In the genomic region with DNA sequence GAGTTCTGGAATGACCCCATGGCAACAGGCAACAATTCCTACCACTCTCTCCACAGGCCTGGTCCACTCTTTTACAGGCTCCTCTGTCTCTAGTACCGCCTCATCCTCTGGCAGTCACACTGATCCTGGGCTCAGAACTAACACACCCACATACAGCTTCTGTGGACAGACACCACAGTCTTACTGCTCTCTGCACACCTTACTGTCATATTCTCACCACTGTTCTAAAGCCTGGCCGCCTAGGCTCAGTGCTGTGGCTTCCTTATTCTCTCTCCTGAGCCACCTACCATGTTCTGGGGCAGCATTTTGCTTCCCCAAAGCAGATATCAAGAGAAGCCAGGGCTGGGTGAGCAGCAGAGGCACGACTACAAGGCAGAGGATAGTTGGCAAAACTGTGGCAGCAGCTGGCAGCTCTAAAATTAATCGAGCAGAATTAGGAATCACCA, we compare ENCODE assay signal across 16 cellular contexts. TPM values are rescaled to one million over a fixed set of nuclear protein-coding genes. Genes with fewer than 3 reads are reported as not detected.
A peak's percentile ranks its signal among the peaks of the same experiment; 100 is the strongest.
DNase-seq lines count a peak whose midpoint lies in the region; ATAC-seq and TF ChIP-seq lines count a peak whose summit lies in the region.
"Had no signal": no experiment of that assay in that cellular context is flagged by ENCODE, and none has a peak within 500 bp of the region (broad histone marks: within the 10 kb centered on the region; RNA-seq: fewer than 3 reads in every experiment).

No MANE protein-coding gene starts in this region.

- peak; percentile 43 for ATAC-seq in GM18505 (IDR thresholded peaks at IDR 0.05; ENCODE audit: unreplicated experiment)
- ATAC-seq in HG02610 (IDR thresholded peaks at IDR 0.05; ENCODE audit: unreplicated experiment), result peak; percentile 47
- no peak for ATAC-seq in CD8-positive, alpha-beta T cell

- H3K4me1 Mint-ChIP-seq in brain, result peaks cover 29% of the 10 kb centered on the region
- H3K4me1 Mint-ChIP-seq in nephron progenitor cell, result no peaks in the 10 kb centered on the region
- H3K4me1 Mint-ChIP-seq in glutamatergic neuron (ENCODE audit: low read depth, unreplicated experiment), result peaks cover 10% of the 10 kb centered on the region
- H3K4me1 Mint-ChIP-seq in CD8-positive, alpha-beta T cell (ENCODE audit: low read depth), result peaks cover 40% of the 10 kb centered on the region

- no peaks in the 10 kb centered on the region for H3K27me3 ChIP-seq in CD8-positive, alpha-beta T cell (ENCODE audit: insufficient read depth, low read length)

- TF ChIP-seq CTCF in brain (conservative IDR thresholded peaks at IDR 0.05), result no peak
- TF ChIP-seq CTCF in nephron progenitor cell (IDR thresholded peaks at IDR 0.05), result no peak
- TF ChIP-seq CTCF in glutamatergic neuron (IDR thresholded peaks at IDR 0.05; ENCODE audit: partially characterized antibody, unreplicated experiment), result no peak
- no peak for TF ChIP-seq CTCF in CD8-positive, alpha-beta T cell (IDR thresholded peaks at IDR 0.05)

- CTCF ChIA-PET in CD8-positive, alpha-beta T cell (lab: Charles Lee), result interaction anchor here (1.1 kb wide), 1 partner anchor 30 kb away, joined by 4 read pairs; no protein-coding TSS in a partner anchor

- TF ChIP-seq POLR2A in GM18505 (IDR thresholded peaks at IDR 0.05; ENCODE audit: borderline replicate concordance, extremely low read depth, insufficient read depth, insufficient read length), result no peak

- H3K27me3 Mint-ChIP-seq in brain (no peaks in the 10 kb centered on the region), nephron progenitor cell (ENCODE audit: low read depth, poor library complexity) (no peaks in the 10 kb centered on the region), glutamatergic neuron (ENCODE audit: unreplicated experiment) (no peaks in the 10 kb centered on the region)
- no peaks in the 10 kb centered on the region for H3K27me3 Mint-ChIP-seq in CD8-positive, alpha-beta T cell (ENCODE audit: low read depth)
- H3K27me3 Mint-ChIP-seq: activated CD4-positive, alpha-beta T cell treated with anti-CD3 and anti-CD28 coated beads, Interleukin-2, amount 10 ng/mL, durations not matched to agents 7 days and 5 days had no signal

- DNase-seq in nephron progenitor cell (no peak), glutamatergic neuron (no peak), SW 1271 (lab: John Stamatoyannopoulos, UW) (no peak)
- DNase-seq in central memory CD4-positive, alpha-beta T cell, result no peak
- no peak for DNase-seq in CD8-positive, alpha-beta T cell
- DNase-seq: activated CD4-positive, alpha-beta T cell treated with anti-CD3 and anti-CD28 coated beads, Interleukin-2, amount 10 ng/mL, durations not matched to agents 7 days and 5 days; activated naive CD4-positive, alpha-beta T cell treated with anti-CD3 and anti-CD28 coated beads for 36 hours; Caco-2; NCI-H1417 treated with DMSO at 0.1 percent for 48 hours; NCI-H748 treated with DMSO at 0.1 percent for 48 hours; SK-N-SH; stimulated activated CD4-positive, alpha-beta T cell treated with anti-CD3 and anti-CD28 coated beads, Interleukin-2, amount 100 ng/mL, for 48 hours had no signal

- H3K27ac ChIP-seq in CD8-positive, alpha-beta T cell (ENCODE audit: low read depth, low read length), result no peak overlapping the region
- H3K27ac ChIP-seq: parathyroid adenoma had no signal

- no peaks in the 10 kb centered on the region for H3K9me3 ChIP-seq in CD8-positive, alpha-beta T cell (ENCODE audit: low read length)
- H3K9me3 ChIP-seq: Caco-2, SK-N-SH had no signal

- H3K36me3 Mint-ChIP-seq in brain (peaks cover 51% of the 10 kb centered on the region), nephron progenitor cell (ENCODE audit: low read depth) (peaks cover 32% of the 10 kb centered on the region), glutamatergic neuron (ENCODE audit: unreplicated experiment) (no peaks in the 10 kb centered on the region)
- peaks cover 49% of the 10 kb centered on the region for H3K36me3 Mint-ChIP-seq in CD8-positive, alpha-beta T cell

- H3K9me3 Mint-ChIP-seq in brain, result no peaks in the 10 kb centered on the region
- H3K9me3 Mint-ChIP-seq in nephron progenitor cell, result no peaks in the 10 kb centered on the region
- H3K9me3 Mint-ChIP-seq in glutamatergic neuron (ENCODE audit: unreplicated experiment), result no peaks in the 10 kb centered on the region
- H3K9me3 Mint-ChIP-seq in CD8-positive, alpha-beta T cell, result no peaks in the 10 kb centered on the region
- H3K9me3 Mint-ChIP-seq: activated CD4-positive, alpha-beta T cell treated with anti-CD3 and anti-CD28 coated beads, Interleukin-2, amount 10 ng/mL, durations not matched to agents 7 days and 5 days; activated naive CD4-positive, alpha-beta T cell treated with anti-CD3 and anti-CD28 coated beads for 36 hours had no signal

- H3K4me3 ChIP-seq in CD8-positive, alpha-beta T cell (ENCODE audit: low read depth, low read length), result no peak overlapping the region

- H3K36me3 ChIP-seq in CD8-positive, alpha-beta T cell (ENCODE audit: insufficient read depth, low read length), result peaks cover 10% of the 10 kb centered on the region

- H3K4me1 ChIP-seq in CD8-positive, alpha-beta T cell (ENCODE audit: insufficient read depth, low read length), result no peaks in the 10 kb centered on the region
- H3K4me1 ChIP-seq: Caco-2, parathyroid adenoma had no signal

- H3K4me3 Mint-ChIP-seq in brain (peak overlapping the region in 2 of 5 experiments; percentile 1 to 10), nephron progenitor cell (no peak overlapping the region), glutamatergic neuron (ENCODE audit: unreplicated experiment) (no peak overlapping the region)
- H3K4me3 Mint-ChIP-seq in CD8-positive, alpha-beta T cell, result no peak overlapping the region
- H3K4me3 Mint-ChIP-seq: activated CD4-positive, alpha-beta T cell treated with anti-CD3 and anti-CD28 coated beads, Interleukin-2, amount 10 ng/mL, durations not matched to agents 7 days and 5 days; activated naive CD4-positive, alpha-beta T cell treated with anti-CD3 and anti-CD28 coated beads for 36 hours had no signal

- H3K27ac Mint-ChIP-seq in brain (peak overlapping the region in 4 of 5 experiments; percentile 66 to 82 (median 72)), nephron progenitor cell (peak overlapping the region; percentile 67), glutamatergic neuron (ENCODE audit: unreplicated experiment) (no peak overlapping the region)
- H3K27ac Mint-ChIP-seq in CD8-positive, alpha-beta T cell, result no peak overlapping the region
- H3K27ac Mint-ChIP-seq: activated CD4-positive, alpha-beta T cell treated with anti-CD3 and anti-CD28 coated beads, Interleukin-2, amount 10 ng/mL, durations not matched to agents 7 days and 5 days; activated naive CD4-positive, alpha-beta T cell treated with anti-CD3 and anti-CD28 coated beads for 36 hours had no signal

- intact Hi-C loops in CD8-positive, alpha-beta T cell (cut with DNase I, micrococcal nuclease), result no loop called here

- POLR2A ChIA-PET in CD8-positive, alpha-beta T cell (lab: Charles Lee), result no interaction called here

RNA-seq across cellular contexts. Expression of gene REEP5, which starts 14.8 kb away (rescaled TPM):
- 42.7 TPM for polyA plus RNA-seq in brain (ENCODE audit: insufficient read depth, low read depth, low replicate concordance)
- total RNA-seq in glutamatergic neuron (ENCODE audit: unreplicated experiment), result 108 TPM
- 10 to 100 TPM; 20.0 to 24.7 TPM for total RNA-seq in CD8-positive, alpha-beta T cell

RNA-seq across cellular contexts. Expression of gene SRP19, which starts 46.1 kb away (rescaled TPM):
- 41.3 TPM for polyA plus RNA-seq in brain (ENCODE audit: insufficient read depth, low read depth, low replicate concordance)
- 54.8 TPM for total RNA-seq in glutamatergic neuron (ENCODE audit: unreplicated experiment)
- total RNA-seq in CD8-positive, alpha-beta T cell, result 10 to 100 TPM; 50.0 to 52.0 TPM

Comparison
In these comparisons a context has a peak if more than half of its experiments do, and no peak if none do; other contexts are left out.
1. H3K27ac Mint-ChIP-seq: peak in brain (4 of 5) and nephron progenitor cell (single experiment); none in glutamatergic neuron (single experiment) and CD8-positive, alpha-beta T cell (single experiment).